ENCODE assay signal across 8 cellular contexts in the genomic region with DNA sequence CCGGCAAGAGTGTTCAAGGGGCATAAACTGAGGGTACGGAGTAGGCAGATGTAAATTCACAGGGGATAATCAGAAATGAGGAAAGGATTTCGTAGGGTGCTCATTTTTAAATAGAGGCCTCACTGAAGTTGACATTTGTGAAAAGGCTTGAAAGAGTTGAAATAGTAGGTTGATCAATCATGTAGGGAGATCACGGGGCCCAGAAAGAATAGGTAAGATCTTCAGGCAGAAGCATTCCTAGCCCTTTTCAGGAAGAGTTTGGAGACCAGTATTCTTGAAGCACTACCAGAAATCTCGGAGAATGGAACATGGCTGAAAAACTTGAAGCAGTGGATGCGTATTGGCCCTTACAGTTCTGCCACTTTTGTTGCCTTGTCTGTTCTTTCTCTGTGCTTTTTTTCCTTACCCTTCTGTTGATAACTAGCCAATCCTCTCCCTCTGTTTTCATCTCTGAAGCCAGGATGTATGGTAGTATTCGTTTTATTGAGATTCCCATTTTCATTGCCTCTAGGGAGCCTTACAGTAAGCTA. TPM values are rescaled to one million over a fixed set of nuclear protein-coding genes. Genes with fewer than 3 reads are reported as not detected.
DNase-seq lines count a peak whose midpoint lies in the region; ATAC-seq, FAIRE-seq and TF ChIP-seq lines count a peak whose summit lies in the region.

No MANE protein-coding gene starts in this region.

- TF ChIP-seq CTCF in GM06990 (IDR thresholded peaks at IDR 0.05; ENCODE audit: insufficient read depth, low read length, poor library complexity, severe bottlenecking) (no peak), chondrocyte (IDR thresholded peaks at IDR 0.05) (no peak), natural killer cell (IDR thresholded peaks at IDR 0.05) (no peak)

- H3K4me1 Mint-ChIP-seq in chondrocyte (ENCODE audit: low read depth), result peaks cover 24% of the 10 kb centered on the region
- peaks cover 36 to 40% of the 10 kb centered on the region in 2 donors for H3K4me1 Mint-ChIP-seq in natural killer cell

- H3K27ac Mint-ChIP-seq in chondrocyte (ENCODE audit: unreplicated experiment) (peak overlapping the region; percentile 98), natural killer cell (peak overlapping the region; percentile 90 to 99)

- H3K27me3 ChIP-seq in GM06990 (replicated peaks; ENCODE audit: control insufficient read depth, insufficient read depth, low read length), result no peaks in the 10 kb centered on the region

- ATAC-seq in GM21717 (IDR thresholded peaks at IDR 0.05; ENCODE audit: unreplicated experiment), result peak; percentile 10
- ATAC-seq in natural killer cell, result no peak
- no peak for ATAC-seq in sciatic nerve

- H3K27me3 Mint-ChIP-seq in chondrocyte (ENCODE audit: low read depth) (no peaks in the 10 kb centered on the region), natural killer cell (ENCODE audit: low read depth in 2 of 2) (peaks cover 10 to 25% of the 10 kb centered on the region in 2 donors)

- peaks cover 9% of the 10 kb centered on the region for H3K36me3 Mint-ChIP-seq in chondrocyte (ENCODE audit: low read depth)
- H3K36me3 Mint-ChIP-seq in natural killer cell, result peaks cover 7% of the 10 kb centered on the region

- no peak for DNase-seq in GM06990 (ENCODE audit: extremely low read depth, insufficient read length)
- DNase-seq in Kasumi-1 (lab: John Stamatoyannopoulos, UW), result peak; percentile 29 to 38
- no peak for DNase-seq in chondrocyte (ENCODE audit: low spot score)
- no peak for DNase-seq in natural killer cell
- DNase-seq in NCI-H526 treated with DMSO at 0.1 percent for 48 hours (lab: John Stamatoyannopoulos, UW), result no peak
- no peak for DNase-seq in sciatic nerve (ENCODE audit: low spot score)
- no peak for DNase-seq in HTR-8/SVneo (ENCODE audit: insufficient read length, low spot score)

- peak overlapping the region; percentile 54 for H3K4me3 ChIP-seq in GM06990 (replicated peaks; ENCODE audit: low read depth, low read length)

- FAIRE-seq in HTR-8/SVneo (lab: Jason Lieb, UNC), result no peak

- intact Hi-C loops in natural killer cell (cut with micrococcal nuclease), result loop anchor here (5.0 to 10.0 kb wide), 2 partner anchors 291 to 732 kb away; no protein-coding TSS in a partner anchor
- intact Hi-C loops in sciatic nerve (cut with DNase I), result no loop called here

- H3K4me3 Mint-ChIP-seq in chondrocyte (ENCODE audit: unreplicated experiment) (peak overlapping the region; percentile 88), natural killer cell (peak overlapping the region; percentile 97)

- H3K9me3 Mint-ChIP-seq in chondrocyte (ENCODE audit: low read depth), result no peaks in the 10 kb centered on the region
- H3K9me3 Mint-ChIP-seq in natural killer cell, result no peaks in the 10 kb centered on the region

- no peaks in the 10 kb centered on the region; the same call in 1 of the 2 replicates for H3K36me3 ChIP-seq in GM06990 (ENCODE audit: control insufficient read depth, insufficient read depth, low read length)

RNA-seq across cellular contexts. Expression of gene CCNH, which starts 0.5 kb away (rescaled TPM):
- total RNA-seq in chondrocyte (23.1 to 30.3 TPM (median 25.3 TPM) in 3 replicates), natural killer cell (100 to 1,000 TPM; 171 to 305 (median 268) TPM), sciatic nerve (86.4 TPM)

Comparison
In these comparisons a context has a peak if more than half of its experiments do, and no peak if none do; other contexts are left out.
1. DNase-seq: peak in Kasumi-1 (2 of 2); none in GM06990 (single experiment), chondrocyte (single experiment), natural killer cell (single experiment), NCI-H526 treated with DMSO at 0.1 percent for 48 hours (single experiment), sciatic nerve (single experiment) and HTR-8/SVneo (single experiment).